8 cellular contexts compared by ENCODE assay signal in the genomic region with DNA sequence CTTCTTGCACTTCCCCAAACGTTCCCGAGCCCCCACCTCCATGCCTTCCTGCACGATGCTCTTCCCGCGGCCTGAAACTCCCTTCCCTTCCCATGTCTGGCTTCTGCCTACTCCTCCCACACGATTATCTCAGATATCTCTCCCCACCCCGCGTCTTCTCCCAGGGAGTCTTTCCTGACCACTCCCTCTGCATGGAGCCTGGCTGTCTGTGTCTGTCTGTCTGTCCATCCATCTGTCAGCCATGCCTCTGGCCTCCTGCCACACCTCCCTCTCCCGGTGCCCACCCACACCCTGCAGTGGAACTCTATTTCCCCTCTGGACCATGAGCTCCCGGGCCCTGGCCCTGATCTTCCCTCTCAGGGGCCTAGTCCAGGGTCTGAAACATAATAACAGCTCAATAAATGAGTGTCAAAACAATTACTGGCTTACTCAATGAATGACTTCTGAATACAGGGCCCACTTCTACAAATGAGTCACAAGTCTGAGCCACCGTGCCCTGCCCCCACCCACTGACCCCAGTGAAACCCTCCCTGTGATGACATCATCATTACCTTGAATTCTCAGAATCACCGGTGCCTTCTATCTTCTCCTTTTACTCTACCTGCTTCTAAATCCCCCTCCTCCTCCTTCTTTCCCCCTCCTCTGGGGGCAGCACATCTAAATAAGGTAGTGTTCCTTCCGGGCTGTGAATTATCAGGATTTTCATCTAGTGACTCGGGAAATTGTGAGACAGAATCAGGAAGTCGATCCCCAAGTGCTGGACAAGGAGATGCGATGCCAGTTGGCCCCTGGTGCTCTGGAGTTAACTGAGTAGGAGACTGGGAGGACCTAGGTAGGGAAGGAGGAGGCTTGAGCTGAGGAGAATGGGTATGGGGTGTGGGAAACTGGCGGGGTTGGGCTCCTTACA. TPM values are rescaled to one million over a fixed set of nuclear protein-coding genes. Genes with fewer than 3 reads are reported as not detected.
A peak's percentile ranks its signal among the peaks of the same experiment; 100 is the strongest.
DNase-seq lines count a peak whose midpoint lies in the region; ATAC-seq, FAIRE-seq and TF ChIP-seq lines count a peak whose summit lies in the region.

No MANE protein-coding gene starts in this region.

- TF ChIP-seq CTCF in cardiac fibroblast (IDR thresholded peaks at IDR 0.05; ENCODE audit: low read depth, low read length): no peak

- DNase-seq in GM12891 (ENCODE audit: insufficient read length, low spot score): no peak
- peak; percentile 24 to 69 (median 49) for DNase-seq in activated CD4-positive, CD25-positive, alpha-beta regulatory T cell (lab: John Stamatoyannopoulos, UW)
- DNase-seq in cardiac fibroblast (ENCODE audit: low read depth in 2 of 2): peak; percentile 20 to 69
- peak; percentile 87 to 91 for DNase-seq in stimulated activated CD4-positive, alpha-beta T cell treated with anti-CD3 and anti-CD28 coated beads, Interleukin-2, amount 100 ng/mL, for 24 hours
- no peak for DNase-seq in HuH-7 (ENCODE audit: low spot score)
- no peak for DNase-seq in SKM-1 treated with dmso at 0.1 percent for 144 hours (lab: John Stamatoyannopoulos, UW; ENCODE audit: unreplicated experiment)
- no peak for DNase-seq in NCI-H526 (lab: John Stamatoyannopoulos, UW)
- DNase-seq in left lobe of liver (ENCODE audit: low spot score): no peak

- peak; percentile 28 for FAIRE-seq in GM12891 (lab: Jason Lieb, UNC)

- no peak for ATAC-seq in left lobe of liver

- H3K4me3 ChIP-seq in cardiac fibroblast (replicated peaks in 1 of 2; ENCODE audit: low read depth in 2 of 2, low read length in 2 of 2): no peak overlapping the region

- no peak for TF ChIP-seq POLR2A in GM12891 (IDR thresholded peaks at IDR 0.05; ENCODE audit: low read depth, low read length)

TF ChIP-seq in GM12891, 5 proteins besides CTCF, POLR2A, EP300 and RAD21:
- TF ChIP-seq TAF1 (IDR thresholded peaks at IDR 0.05; ENCODE audit: low read depth, low read length) (no peak), POU2F2 (IDR thresholded peaks at IDR 0.05; ENCODE audit: low read depth, low read length) (no peak), SPI1 (IDR thresholded peaks at IDR 0.05; ENCODE audit: low read depth, low read length) (no peak), POLR2AphosphoS5 (IDR thresholded peaks at IDR 0.05; ENCODE audit: low read depth, low read length) (no peak), PAX5 (IDR thresholded peaks at IDR 0.05; ENCODE audit: insufficient read depth, low read length, severe bottlenecking) (no peak)

RNA-seq across cellular contexts. Expression of a gene that starts 46.1 kb away (rescaled TPM):
- polyA plus RNA-seq in GM12891 (2012; ENCODE audit: low read depth, missing spikeins): 0.40 TPM
- total RNA-seq in left lobe of liver: 0.45 TPM

RNA-seq across cellular contexts. Expression of a gene that starts 57.1 kb away (rescaled TPM):
- polyA plus RNA-seq in GM12891 (2012; ENCODE audit: low read depth, missing spikeins): 1.1 TPM
- total RNA-seq in left lobe of liver: 9.3 TPM

Comparison
In these comparisons a context has a peak if more than half of its experiments do, and no peak if none do; other contexts are left out.
1. DNase-seq: peak in activated CD4-positive, CD25-positive, alpha-beta regulatory T cell (4 of 4), cardiac fibroblast (2 of 2) and stimulated activated CD4-positive, alpha-beta T cell treated with anti-CD3 and anti-CD28 coated beads, Interleukin-2, amount 100 ng/mL, for 24 hours (2 of 2); none in GM12891 (single experiment), HuH-7 (single experiment), SKM-1 treated with dmso at 0.1 percent for 144 hours (single experiment), NCI-H526 (0 of 2) and left lobe of liver (single experiment).